ENCODE assay signal across 23 cellular contexts in the genomic region with DNA sequence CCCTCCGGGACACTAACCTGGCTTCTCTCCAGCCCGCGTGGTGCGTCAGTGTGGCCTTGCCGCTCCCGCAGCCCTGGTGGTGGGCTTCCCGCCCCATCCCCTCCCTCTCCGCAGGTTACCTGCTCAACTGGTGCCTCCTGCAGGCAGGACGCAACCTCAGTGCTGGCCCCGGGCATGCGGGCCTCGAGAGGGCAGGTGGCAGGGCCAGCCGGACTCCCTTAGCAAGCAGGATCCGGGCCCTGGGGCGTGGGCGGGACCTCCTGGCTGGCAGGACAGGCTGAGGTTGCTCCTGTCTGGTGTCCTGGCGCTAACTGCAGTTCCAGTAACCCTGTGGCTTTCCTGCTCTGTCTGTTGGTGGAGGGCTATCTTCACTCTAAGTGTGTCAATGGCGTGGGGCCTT.
"Had no signal": no experiment of that assay in that cellular context is flagged by ENCODE, and none has a peak within 500 bp of the region (broad histone marks: within the 10 kb centered on the region; RNA-seq: fewer than 3 reads in every experiment).

No MANE protein-coding gene starts in this region.

- H3K27ac ChIP-seq: esophagus muscularis mucosa, gastrocnemius medialis, psoas muscle, thyroid gland had no signal

- H3K27me3 ChIP-seq: esophagus muscularis mucosa, gastrocnemius medialis, thyroid gland had no signal

- H3K27me3 Mint-ChIP-seq: activated CD8-positive, alpha-beta memory T cell treated with anti-CD3 and anti-CD28 coated beads, Interleukin-2, amount 10 ng/mL, durations not matched to agents 7 days and 5 days; activated CD8-positive, alpha-beta T cell treated with anti-CD3 and anti-CD28 coated beads for 36 hours; brain; dendritic cell treated with granulocyte-macrophage colony-stimulating factor and Interleukin-4, amounts not matched to agents 40 ng/mL and 50 ng/mL, for 4 days; stimulated activated naive CD8-positive, alpha-beta T cell treated with anti-CD3 and anti-CD28 coated beads, Interleukin-15, Interleukin-2, amounts not matched to agents 100 ng/mL and 50 ng/mL, for 24 hours had no signal

- H3K9me3 ChIP-seq: esophagus muscularis mucosa, gastrocnemius medialis, psoas muscle, thyroid gland had no signal

- H3K4me3 ChIP-seq: esophagus muscularis mucosa, gastrocnemius medialis, psoas muscle, thyroid gland had no signal

- H3K4me1 ChIP-seq: thyroid gland had no signal

- H3K36me3 Mint-ChIP-seq: activated CD8-positive, alpha-beta memory T cell treated with anti-CD3 and anti-CD28 coated beads, Interleukin-2, amount 10 ng/mL, durations not matched to agents 7 days and 5 days; activated naive CD4-positive, alpha-beta T cell treated with anti-CD3 and anti-CD28 coated beads, Interleukin-2, amount 50 U/mL, for 72 hours; brain; natural killer cell had no signal

- H3K27ac Mint-ChIP-seq: activated CD8-positive, alpha-beta memory T cell treated with anti-CD3 and anti-CD28 coated beads, Interleukin-2, amount 10 ng/mL, durations not matched to agents 7 days and 5 days; activated CD8-positive, alpha-beta T cell treated with anti-CD3 and anti-CD28 coated beads for 36 hours; activated naive CD4-positive, alpha-beta T cell treated with anti-CD3 and anti-CD28 coated beads, Interleukin-2, amount 50 U/mL, for 72 hours; brain; dendritic cell treated with granulocyte-macrophage colony-stimulating factor and Interleukin-4, amounts not matched to agents 40 ng/mL and 50 ng/mL, for 4 days; natural killer cell; stimulated activated naive CD8-positive, alpha-beta T cell treated with anti-CD3 and anti-CD28 coated beads, Interleukin-15, Interleukin-2, amounts not matched to agents 100 ng/mL and 50 ng/mL, for 24 hours; T-helper 1 cell treated with Interleukin-12 subunit alpha and Interleukin-12 subunit beta and Interleukin-4 antibody, amounts not matched to agents 30 μg/mL and 1 μg/mL, for 36 hours had no signal

- H3K4me3 Mint-ChIP-seq: activated CD8-positive, alpha-beta memory T cell treated with anti-CD3 and anti-CD28 coated beads, Interleukin-2, amount 10 ng/mL, durations not matched to agents 7 days and 5 days; activated CD8-positive, alpha-beta T cell treated with anti-CD3 and anti-CD28 coated beads for 36 hours; brain; dendritic cell treated with granulocyte-macrophage colony-stimulating factor and Interleukin-4, amounts not matched to agents 40 ng/mL and 50 ng/mL, for 4 days; natural killer cell; stimulated activated naive CD8-positive, alpha-beta T cell treated with anti-CD3 and anti-CD28 coated beads, Interleukin-15, Interleukin-2, amounts not matched to agents 100 ng/mL and 50 ng/mL, for 24 hours; T-helper 1 cell treated with Interleukin-12 subunit alpha and Interleukin-12 subunit beta and Interleukin-4 antibody, amounts not matched to agents 30 μg/mL and 1 μg/mL, for 36 hours had no signal

- H3K4me1 Mint-ChIP-seq: brain had no signal

- DNase-seq: activated CD4-positive, alpha-beta T cell treated with anti-CD3 and anti-CD28 coated beads for 48 hours; activated CD8-positive, alpha-beta memory T cell treated with anti-CD3 and anti-CD28 coated beads, Interleukin-2, amount 10 ng/mL, durations not matched to agents 7 days and 5 days; activated CD8-positive, alpha-beta T cell treated with anti-CD3 and anti-CD28 coated beads for 36 hours; aorta; caudate nucleus; effector CD4-positive, alpha-beta T cell; gastrocnemius medialis; hippocampal formation; left ventricle myocardium superior; midbrain; natural killer cell; psoas muscle; right cardiac atrium; stimulated activated CD4-positive, alpha-beta T cell treated with anti-CD3 and anti-CD28 coated beads, Interleukin-4, amount 100 ng/mL, for 4 hours; substantia nigra; T1000; thyroid gland had no signal

- H3K9me3 Mint-ChIP-seq: activated CD8-positive, alpha-beta T cell treated with anti-CD3 and anti-CD28 coated beads for 36 hours; activated naive CD4-positive, alpha-beta T cell treated with anti-CD3 and anti-CD28 coated beads, Interleukin-2, amount 50 U/mL, for 72 hours; brain; dendritic cell treated with granulocyte-macrophage colony-stimulating factor and Interleukin-4, amounts not matched to agents 40 ng/mL and 50 ng/mL, for 4 days; natural killer cell; stimulated activated naive CD8-positive, alpha-beta T cell treated with anti-CD3 and anti-CD28 coated beads, Interleukin-15, Interleukin-2, amounts not matched to agents 100 ng/mL and 50 ng/mL, for 24 hours; T-helper 1 cell treated with Interleukin-12 subunit alpha and Interleukin-12 subunit beta and Interleukin-4 antibody, amounts not matched to agents 30 μg/mL and 1 μg/mL, for 36 hours had no signal

- ATAC-seq: activated CD8-positive, alpha-beta memory T cell treated with anti-CD3 and anti-CD28 coated beads, Interleukin-2, amount 10 ng/mL, durations not matched to agents 7 days and 5 days; activated CD8-positive, alpha-beta T cell treated with anti-CD3 and anti-CD28 coated beads for 36 hours; activated naive CD4-positive, alpha-beta T cell treated with anti-CD3 and anti-CD28 coated beads, Interleukin-2, amount 50 U/mL, for 72 hours; gastrocnemius medialis; left ventricle myocardium superior; natural killer cell; psoas muscle; right cardiac atrium had no signal
